13 cellular contexts compared by ENCODE assay signal in the genomic region with DNA sequence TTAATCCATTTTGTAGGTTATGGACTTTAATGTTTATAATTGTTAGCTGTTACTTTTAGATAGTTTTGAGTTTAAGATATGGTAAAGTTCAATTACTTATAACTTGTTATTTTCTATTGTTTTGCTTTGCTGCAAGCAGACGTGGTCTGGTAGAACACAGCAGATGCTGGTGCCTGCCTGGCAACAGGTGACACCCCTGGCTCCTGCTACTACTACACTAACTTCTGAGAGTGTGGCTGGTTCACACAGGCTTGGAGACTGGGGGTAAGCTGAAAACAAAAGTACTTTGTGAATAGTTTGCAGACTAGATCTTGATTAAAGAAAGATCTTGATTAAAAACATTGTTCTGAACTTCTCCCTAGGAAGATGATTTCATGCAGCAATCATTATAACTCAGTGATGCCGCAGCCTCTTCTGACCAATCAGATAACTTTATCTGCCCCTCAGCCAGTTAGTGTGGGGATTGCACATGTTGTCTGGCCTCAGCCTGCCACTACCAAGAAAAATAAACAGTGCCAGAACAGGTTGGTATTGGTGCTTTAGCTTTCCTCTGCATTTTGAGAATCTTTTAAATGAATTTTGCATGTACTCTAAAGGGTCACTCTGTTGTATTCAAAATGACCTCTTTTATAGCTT. TPM values are rescaled to one million over a fixed set of nuclear protein-coding genes. Genes with fewer than 3 reads are reported as not detected.
DNase-seq lines count a peak whose midpoint lies in the region; ATAC-seq lines count a peak whose summit lies in the region.
"Had no signal": no experiment of that assay in that cellular context is flagged by ENCODE, and none has a peak within 500 bp of the region (broad histone marks: within the 10 kb centered on the region; RNA-seq: fewer than 3 reads in every experiment).

No MANE protein-coding gene starts in this region.

- H2BK15ac ChIP-seq in neuronal stem cell (ENCODE audit: low read length), result no peak overlapping the region

- H3K4me2 ChIP-seq in trophoblast cell (ENCODE audit: low read length) (no peak overlapping the region), neuronal stem cell (ENCODE audit: insufficient read depth, low read length, poor library complexity, severe bottlenecking) (no peak overlapping the region)

- H3K14ac ChIP-seq in trophoblast cell (ENCODE audit: low read length) (no peak overlapping the region), neuronal stem cell (ENCODE audit: low read length) (no peak overlapping the region)

- no peak overlapping the region for H2AFZ ChIP-seq in trophoblast cell (ENCODE audit: insufficient read depth, low read length, poor library complexity)
- H2AFZ ChIP-seq in neuronal stem cell (ENCODE audit: low read length), result no peak overlapping the region

- no peak overlapping the region for H3K4me3 Mint-ChIP-seq in activated T-helper 2 cell treated with anti-CD3 and anti-CD28 coated beads, Interferon-gamma antibody, Interleukin-2, Interleukin-4, amounts not matched to agents 10 μg/mL and 5 μg/mL and 100 μg/mL, durations not matched to agents 14 hours and 24 hours and 36 hours (ENCODE audit: low read depth)
- H3K4me3 Mint-ChIP-seq: activated naive CD8-positive, alpha-beta T cell treated with anti-CD3 and anti-CD28 coated beads, Interleukin-2, amount 50 U/mL, for 24 hours; T-cell had no signal

- no peak overlapping the region for H4K8ac ChIP-seq in trophoblast cell (ENCODE audit: low read depth, low read length)
- H4K8ac ChIP-seq in neuronal stem cell (ENCODE audit: low read depth, low read length), result no peak overlapping the region

- H3K4me1 ChIP-seq in trophoblast cell (ENCODE audit: control insufficient read depth in 1 of 2, insufficient read depth in 2 of 2, low read length in 2 of 2) (no peaks in the 10 kb centered on the region), neuronal stem cell (ENCODE audit: control insufficient read depth in 2 of 2, insufficient read depth in 1 of 2, low read depth in 1 of 2, low read length in 2 of 2) (no peaks in the 10 kb centered on the region)
- H3K4me1 ChIP-seq: transverse colon had no signal

- no peaks in the 10 kb centered on the region for H3K9me3 ChIP-seq in trophoblast cell (ENCODE audit: insufficient read depth, low read depth, low read length)
- no peaks in the 10 kb centered on the region for H3K9me3 ChIP-seq in neuronal stem cell (replicated peaks in 1 of 2; ENCODE audit: control insufficient read depth in 2 of 2, insufficient read depth in 1 of 2, low read depth in 1 of 2, low read length in 2 of 2)
- H3K9me3 ChIP-seq: transverse colon had no signal

- H3K79me1 ChIP-seq in trophoblast cell (ENCODE audit: low read length) (no peaks in the 10 kb centered on the region), neuronal stem cell (ENCODE audit: low read depth, low read length) (no peaks in the 10 kb centered on the region)

- H2BK120ac ChIP-seq in trophoblast cell (ENCODE audit: insufficient read depth, low read length, poor library complexity) (no peak overlapping the region), neuronal stem cell (ENCODE audit: low read depth, low read length) (no peak overlapping the region)

- H3K4ac ChIP-seq in trophoblast cell (ENCODE audit: low read depth, low read length), result no peak overlapping the region
- no peak overlapping the region for H3K4ac ChIP-seq in neuronal stem cell (ENCODE audit: low read length)

- H3K36me3 Mint-ChIP-seq in activated T-helper 2 cell treated with anti-CD3 and anti-CD28 coated beads, Interferon-gamma antibody, Interleukin-2, Interleukin-4, amounts not matched to agents 10 μg/mL and 5 μg/mL and 100 μg/mL, durations not matched to agents 14 hours and 24 hours and 36 hours (ENCODE audit: low read depth), result peaks cover 47% of the 10 kb centered on the region

- intact Hi-C loops in activated T-helper 2 cell treated with anti-CD3 and anti-CD28 coated beads, Interferon-gamma antibody, Interleukin-2, Interleukin-4, amounts not matched to agents 10 μg/mL and 5 μg/mL and 100 μg/mL, durations not matched to agents 14 hours and 24 hours and 36 hours (cut with micrococcal nuclease), result no loop called here

- no peak overlapping the region for H2AK5ac ChIP-seq in trophoblast cell (ENCODE audit: low read length)
- no peak overlapping the region for H2AK5ac ChIP-seq in neuronal stem cell (ENCODE audit: low read depth, low read length)

- H2BK12ac ChIP-seq in trophoblast cell (ENCODE audit: low read length) (no peak overlapping the region), neuronal stem cell (ENCODE audit: low read length) (no peak overlapping the region)

- H3K9ac ChIP-seq in trophoblast cell (ENCODE audit: low read length), result no peak overlapping the region
- no peak overlapping the region for H3K9ac ChIP-seq in neuronal stem cell (ENCODE audit: low read depth, low read length, poor library complexity)

- no peak overlapping the region for H3K27ac ChIP-seq in trophoblast cell (ENCODE audit: low read depth, low read length)
- H3K27ac ChIP-seq in neuronal stem cell (replicated peaks; ENCODE audit: low read length), result no peak overlapping the region
- H3K27ac ChIP-seq: transverse colon had no signal

- no peak overlapping the region for H3K27ac Mint-ChIP-seq in activated T-helper 2 cell treated with anti-CD3 and anti-CD28 coated beads, Interferon-gamma antibody, Interleukin-2, Interleukin-4, amounts not matched to agents 10 μg/mL and 5 μg/mL and 100 μg/mL, durations not matched to agents 14 hours and 24 hours and 36 hours
- H3K27ac Mint-ChIP-seq: activated naive CD8-positive, alpha-beta T cell treated with anti-CD3 and anti-CD28 coated beads, Interleukin-2, amount 50 U/mL, for 24 hours; T-cell had no signal

- no CpG with 5 or more reads among the region's 2 CpGs for WGBS in trophoblast cell (ENCODE audit: extremely low coverage, insufficient coverage, insufficient read length)
- no CpG with 5 or more reads among the region's 2 CpGs for WGBS in neuronal stem cell (ENCODE audit: extremely low coverage in 2 of 2, insufficient read length in 2 of 2, insufficient replicate concordance in 1 of 2), 2 donors

- no peaks in the 10 kb centered on the region for H3K27me3 Mint-ChIP-seq in activated T-helper 2 cell treated with anti-CD3 and anti-CD28 coated beads, Interferon-gamma antibody, Interleukin-2, Interleukin-4, amounts not matched to agents 10 μg/mL and 5 μg/mL and 100 μg/mL, durations not matched to agents 14 hours and 24 hours and 36 hours (ENCODE audit: low read depth)
- H3K27me3 Mint-ChIP-seq: activated naive CD8-positive, alpha-beta T cell treated with anti-CD3 and anti-CD28 coated beads, Interleukin-2, amount 50 U/mL, for 24 hours; T-cell had no signal

- H3K4me3 ChIP-seq in trophoblast cell (ENCODE audit: low read depth, low read length), result no peak overlapping the region
- H3K4me3 ChIP-seq in neuronal stem cell (ENCODE audit: low read length in 2 of 2), result no peak overlapping the region
- H3K4me3 ChIP-seq: transverse colon had no signal

- peak overlapping the region; percentile 62 for H4K12ac ChIP-seq in trophoblast cell (ENCODE audit: low read depth, low read length)

- no peaks in the 10 kb centered on the region for H3K79me2 ChIP-seq in trophoblast cell (ENCODE audit: control insufficient read depth, insufficient read depth, low read length, poor library complexity)

- H3K18ac ChIP-seq in trophoblast cell (ENCODE audit: low read length), result no peak overlapping the region
- no peak overlapping the region for H3K18ac ChIP-seq in neuronal stem cell (ENCODE audit: low read length)

- H3K27me3 ChIP-seq in trophoblast cell (ENCODE audit: insufficient read depth, low read length), result no peaks in the 10 kb centered on the region
- H3K27me3 ChIP-seq in neuronal stem cell (ENCODE audit: control insufficient read depth in 3 of 3, insufficient read depth in 3 of 3, low read depth in 1 of 3, low read length in 3 of 3), result no peaks in the 10 kb centered on the region
- H3K27me3 ChIP-seq: transverse colon had no signal

- no peaks in the 10 kb centered on the region for H3K4me1 Mint-ChIP-seq in activated T-helper 2 cell treated with anti-CD3 and anti-CD28 coated beads, Interferon-gamma antibody, Interleukin-2, Interleukin-4, amounts not matched to agents 10 μg/mL and 5 μg/mL and 100 μg/mL, durations not matched to agents 14 hours and 24 hours and 36 hours (ENCODE audit: low read depth)
- H3K4me1 Mint-ChIP-seq: activated naive CD8-positive, alpha-beta T cell treated with anti-CD3 and anti-CD28 coated beads, Interleukin-2, amount 50 U/mL, for 24 hours; T-cell had no signal

- H3K23ac ChIP-seq in trophoblast cell (ENCODE audit: low read length), result no peak overlapping the region
- no peak overlapping the region for H3K23ac ChIP-seq in neuronal stem cell (ENCODE audit: low read depth, low read length, poor library complexity)

- H2BK5ac ChIP-seq in trophoblast cell (ENCODE audit: low read depth, low read length, poor library complexity) (no peak overlapping the region), neuronal stem cell (ENCODE audit: low read length) (no peak overlapping the region)

- no peaks in the 10 kb centered on the region for H3K9me3 Mint-ChIP-seq in activated T-helper 2 cell treated with anti-CD3 and anti-CD28 coated beads, Interferon-gamma antibody, Interleukin-2, Interleukin-4, amounts not matched to agents 10 μg/mL and 5 μg/mL and 100 μg/mL, durations not matched to agents 14 hours and 24 hours and 36 hours
- H3K9me3 Mint-ChIP-seq: activated naive CD8-positive, alpha-beta T cell treated with anti-CD3 and anti-CD28 coated beads, Interleukin-2, amount 50 U/mL, for 24 hours; T-cell had no signal

- ATAC-seq in GM18868 (IDR thresholded peaks at IDR 0.05; ENCODE audit: unreplicated experiment) (peak; percentile 99), GM21723 (IDR thresholded peaks at IDR 0.05; ENCODE audit: unreplicated experiment) (peak; percentile 93), HG03354 (IDR thresholded peaks at IDR 0.05; ENCODE audit: poor library complexity, severe bottlenecking, unreplicated experiment) (peak; percentile 83)
- ATAC-seq: activated naive CD8-positive, alpha-beta T cell treated with anti-CD3 and anti-CD28 coated beads, Interleukin-2, amount 50 U/mL, for 24 hours; T-cell had no signal

- DNase-seq in trophoblast cell (no peak), neuronal stem cell (ENCODE audit: low spot score) (no peak), NCI-H1417 treated with DMSO at 0.1 percent for 48 hours (lab: John Stamatoyannopoulos, UW) (no peak)
- DNase-seq in activated T-helper 2 cell treated with anti-CD3 and anti-CD28 coated beads, Interferon-gamma antibody, Interleukin-2, Interleukin-4, amounts not matched to agents 10 μg/mL and 5 μg/mL and 100 μg/mL, durations not matched to agents 14 hours and 24 hours and 36 hours (ENCODE audit: low spot score), result no peak
- DNase-seq: activated naive CD8-positive, alpha-beta T cell treated with anti-CD3 and anti-CD28 coated beads, Interleukin-2, amount 50 U/mL, for 24 hours; dermis blood vessel endothelial cell; NCI-H1436; transverse colon had no signal

- H3K36me3 ChIP-seq in trophoblast cell (ENCODE audit: control insufficient read depth in 1 of 2, insufficient read depth in 2 of 2, low read length in 2 of 2) (peaks cover 22 to 27% of the 10 kb centered on the region in 2 experiments), neuronal stem cell (replicated peaks in 1 of 2; ENCODE audit: control insufficient read depth in 2 of 2, insufficient read depth in 2 of 2, low read length in 2 of 2) (peaks cover 8 to 89% of the 10 kb centered on the region in 2 donors)

- H4K91ac ChIP-seq in trophoblast cell (ENCODE audit: low read depth, low read length) (no peak overlapping the region), neuronal stem cell (ENCODE audit: low read depth, low read length, poor library complexity) (no peak overlapping the region)

RNA-seq across cellular contexts. Expression of gene KIAA1549L, which starts 28.3 kb away (rescaled TPM):
- 0.62 and 0.67 TPM in 2 replicates for polyA plus RNA-seq in trophoblast cell (2013)
- 1.5 TPM for polyA plus RNA-seq in neuronal stem cell (2013, experiment 1 of 2)
- polyA plus RNA-seq in neuronal stem cell (2013, experiment 2 of 2), result 1.6 TPM
- total RNA-seq in activated T-helper 2 cell treated with anti-CD3 and anti-CD28 coated beads, Interferon-gamma antibody, Interleukin-2, Interleukin-4, amounts not matched to agents 10 μg/mL and 5 μg/mL and 100 μg/mL, durations not matched to agents 14 hours and 24 hours and 36 hours, result not detected in 2 replicates
- total RNA-seq: activated CD8-positive, alpha-beta memory T cell treated with anti-CD3 and anti-CD28 coated beads for 36 hours had no signal
